1 cellular context compared by ENCODE assay signal in genomic region chr3:157094751-157095480, GRCh38.
TF ChIP-seq lines count a peak whose summit lies in the region.

No MANE protein-coding gene starts in this region.

TF ChIP-seq in HepG2, 621 proteins besides CTCF, POLR2A, EP300 and RAD21 (continued from another document and continues in another):
- TF ChIP-seq RBAK (CRISPR knock-in tag; IDR thresholded peaks at IDR 0.05) (no peak), ZNF747 (CRISPR knock-in tag; IDR thresholded peaks at IDR 0.05; ENCODE audit: borderline replicate concordance) (no peak), TGIF2 (CRISPR knock-in tag; IDR thresholded peaks at IDR 0.05) (0 out of 2 replicates have a peak, but pooled peaks have one; percentile 30), ZNF383 (CRISPR knock-in tag; IDR thresholded peaks at IDR 0.05; ENCODE audit: borderline replicate concordance) (no peak), ZNF451 (CRISPR knock-in tag; IDR thresholded peaks at IDR 0.05) (no peak), ZNF790 (CRISPR knock-in tag; IDR thresholded peaks at IDR 0.05; ENCODE audit: borderline replicate concordance) (no peak), FOXK2 (IDR thresholded peaks at IDR 0.05) (no peak), THAP9 (CRISPR knock-in tag; IDR thresholded peaks at IDR 0.05; ENCODE audit: borderline replicate concordance) (0 out of 2 replicates have a peak, but pooled peaks have one; percentile 24), ZNF30 (CRISPR knock-in tag; IDR thresholded peaks at IDR 0.05) (no peak), ZNF235 (CRISPR knock-in tag; IDR thresholded peaks at IDR 0.05; ENCODE audit: borderline replicate concordance) (no peak), ZNF121 (CRISPR knock-in tag; IDR thresholded peaks at IDR 0.05) (no peak), ATAD3A (CRISPR knock-in tag; IDR thresholded peaks at IDR 0.05) (no peak), ZBTB7B (CRISPR knock-in tag; IDR thresholded peaks at IDR 0.05) (no peak), SKI (IDR thresholded peaks at IDR 0.05; ENCODE audit: partially characterized antibody) (peak; percentile 64), ZNF513 (CRISPR knock-in tag; conservative IDR thresholded peaks at IDR 0.05) (no peak), ZNF703 (CRISPR knock-in tag; IDR thresholded peaks at IDR 0.05; ENCODE audit: borderline replicate concordance) (no peak), ZNF12 (CRISPR knock-in tag; IDR thresholded peaks at IDR 0.05) (peak; percentile 53; the same call in 1 of the 2 replicates), IRF2 (CRISPR knock-in tag; IDR thresholded peaks at IDR 0.05) (0 out of 2 replicates have a peak, but pooled peaks have one; percentile 41), ZBTB46 (CRISPR knock-in tag; IDR thresholded peaks at IDR 0.05; ENCODE audit: borderline replicate concordance) (no peak), ASH2L (IDR thresholded peaks at IDR 0.05; ENCODE audit: insufficient read length, low read depth, low read length) (no peak), SATB2 (CRISPR knock-in tag; IDR thresholded peaks at IDR 0.05) (no peak), MIXL1 (CRISPR knock-in tag; IDR thresholded peaks at IDR 0.05) (no peak; the same call in 1 of the 2 replicates), SOX13 (IDR thresholded peaks at IDR 0.05) (no peak), SOX13 (CRISPR knock-in tag; conservative IDR thresholded peaks at IDR 0.05 in 1 of 2, IDR thresholded peaks at IDR 0.05 in 1 of 2) (peak in 1 of 2 experiments; percentile 72; a peak in 2 of 4 replicates), SAP130 (CRISPR knock-in tag; IDR thresholded peaks at IDR 0.05; ENCODE audit: low read depth) (peak; percentile 85), ZMYM4 (CRISPR knock-in tag; IDR thresholded peaks at IDR 0.05) (peak; percentile 50; the same call in 1 of the 2 replicates), REL (CRISPR knock-in tag; conservative IDR thresholded peaks at IDR 0.05) (no peak), RXRB (CRISPR knock-in tag; IDR thresholded peaks at IDR 0.05; ENCODE audit: borderline replicate concordance) (peak; percentile 35; the same call in 1 of the 2 replicates), PRDM4 (CRISPR knock-in tag; IDR thresholded peaks at IDR 0.05; ENCODE audit: borderline replicate concordance) (no peak), ZKSCAN8 (CRISPR knock-in tag; IDR thresholded peaks at IDR 0.05; ENCODE audit: borderline replicate concordance) (peak; percentile 93)
- TF ChIP-seq, protein P1, sequence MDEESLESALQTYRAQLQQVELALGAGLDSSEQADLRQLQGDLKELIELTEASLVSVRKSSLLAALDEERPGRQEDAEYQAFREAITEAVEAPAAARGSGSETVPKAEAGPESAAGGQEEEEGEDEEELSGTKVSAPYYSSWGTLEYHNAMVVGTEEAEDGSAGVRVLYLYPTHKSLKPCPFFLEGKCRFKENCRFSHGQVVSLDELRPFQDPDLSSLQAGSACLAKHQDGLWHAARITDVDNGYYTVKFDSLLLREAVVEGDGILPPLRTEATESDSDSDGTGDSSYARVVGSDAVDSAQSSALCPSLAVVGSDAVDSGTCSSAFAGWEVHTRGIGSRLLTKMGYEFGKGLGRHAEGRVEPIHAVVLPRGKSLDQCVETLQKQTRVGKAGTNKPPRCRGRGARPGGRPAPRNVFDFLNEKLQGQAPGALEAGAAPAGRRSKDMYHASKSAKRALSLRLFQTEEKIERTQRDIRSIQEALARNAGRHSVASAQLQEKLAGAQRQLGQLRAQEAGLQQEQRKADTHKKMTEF (CRISPR knock-in tag; IDR thresholded peaks at IDR 0.05), result peak; percentile 55; the same call in 1 of the 2 replicates
- TF ChIP-seq, protein P2, sequence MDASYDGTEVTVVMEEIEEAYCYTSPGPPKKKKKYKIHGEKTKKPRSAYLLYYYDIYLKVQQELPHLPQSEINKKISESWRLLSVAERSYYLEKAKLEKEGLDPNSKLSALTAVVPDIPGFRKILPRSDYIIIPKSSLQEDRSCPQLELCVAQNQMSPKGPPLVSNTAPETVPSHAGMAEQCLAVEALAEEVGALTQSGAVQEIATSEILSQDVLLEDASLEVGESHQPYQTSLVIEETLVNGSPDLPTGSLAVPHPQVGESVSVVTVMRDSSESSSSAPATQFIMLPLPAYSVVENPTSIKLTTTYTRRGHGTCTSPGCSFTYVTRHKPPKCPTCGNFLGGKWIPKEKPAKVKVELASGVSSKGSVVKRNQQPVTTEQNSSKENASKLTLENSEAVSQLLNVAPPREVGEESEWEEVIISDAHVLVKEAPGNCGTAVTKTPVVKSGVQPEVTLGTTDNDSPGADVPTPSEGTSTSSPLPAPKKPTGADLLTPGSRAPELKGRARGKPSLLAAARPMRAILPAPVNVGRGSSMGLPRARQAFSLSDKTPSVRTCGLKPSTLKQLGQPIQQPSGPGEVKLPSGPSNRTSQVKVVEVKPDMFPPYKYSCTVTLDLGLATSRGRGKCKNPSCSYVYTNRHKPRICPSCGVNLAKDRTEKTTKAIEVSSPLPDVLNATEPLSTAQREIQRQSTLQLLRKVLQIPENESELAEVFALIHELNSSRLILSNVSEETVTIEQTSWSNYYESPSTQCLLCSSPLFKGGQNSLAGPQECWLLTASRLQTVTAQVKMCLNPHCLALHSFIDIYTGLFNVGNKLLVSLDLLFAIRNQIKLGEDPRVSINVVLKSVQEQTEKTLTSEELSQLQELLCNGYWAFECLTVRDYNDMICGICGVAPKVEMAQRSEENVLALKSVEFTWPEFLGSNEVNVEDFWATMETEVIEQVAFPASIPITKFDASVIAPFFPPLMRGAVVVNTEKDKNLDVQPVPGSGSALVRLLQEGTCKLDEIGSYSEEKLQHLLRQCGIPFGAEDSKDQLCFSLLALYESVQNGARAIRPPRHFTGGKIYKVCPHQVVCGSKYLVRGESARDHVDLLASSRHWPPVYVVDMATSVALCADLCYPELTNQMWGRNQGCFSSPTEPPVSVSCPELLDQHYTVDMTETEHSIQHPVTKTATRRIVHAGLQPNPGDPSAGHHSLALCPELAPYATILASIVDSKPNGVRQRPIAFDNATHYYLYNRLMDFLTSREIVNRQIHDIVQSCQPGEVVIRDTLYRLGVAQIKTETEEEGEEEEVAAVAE (CRISPR knock-in tag; IDR thresholded peaks at IDR 0.05; ENCODE audit: borderline replicate concordance), result 0 out of 2 replicates have a peak, but pooled peaks have one; percentile 26
- TF ChIP-seq, protein P3, sequence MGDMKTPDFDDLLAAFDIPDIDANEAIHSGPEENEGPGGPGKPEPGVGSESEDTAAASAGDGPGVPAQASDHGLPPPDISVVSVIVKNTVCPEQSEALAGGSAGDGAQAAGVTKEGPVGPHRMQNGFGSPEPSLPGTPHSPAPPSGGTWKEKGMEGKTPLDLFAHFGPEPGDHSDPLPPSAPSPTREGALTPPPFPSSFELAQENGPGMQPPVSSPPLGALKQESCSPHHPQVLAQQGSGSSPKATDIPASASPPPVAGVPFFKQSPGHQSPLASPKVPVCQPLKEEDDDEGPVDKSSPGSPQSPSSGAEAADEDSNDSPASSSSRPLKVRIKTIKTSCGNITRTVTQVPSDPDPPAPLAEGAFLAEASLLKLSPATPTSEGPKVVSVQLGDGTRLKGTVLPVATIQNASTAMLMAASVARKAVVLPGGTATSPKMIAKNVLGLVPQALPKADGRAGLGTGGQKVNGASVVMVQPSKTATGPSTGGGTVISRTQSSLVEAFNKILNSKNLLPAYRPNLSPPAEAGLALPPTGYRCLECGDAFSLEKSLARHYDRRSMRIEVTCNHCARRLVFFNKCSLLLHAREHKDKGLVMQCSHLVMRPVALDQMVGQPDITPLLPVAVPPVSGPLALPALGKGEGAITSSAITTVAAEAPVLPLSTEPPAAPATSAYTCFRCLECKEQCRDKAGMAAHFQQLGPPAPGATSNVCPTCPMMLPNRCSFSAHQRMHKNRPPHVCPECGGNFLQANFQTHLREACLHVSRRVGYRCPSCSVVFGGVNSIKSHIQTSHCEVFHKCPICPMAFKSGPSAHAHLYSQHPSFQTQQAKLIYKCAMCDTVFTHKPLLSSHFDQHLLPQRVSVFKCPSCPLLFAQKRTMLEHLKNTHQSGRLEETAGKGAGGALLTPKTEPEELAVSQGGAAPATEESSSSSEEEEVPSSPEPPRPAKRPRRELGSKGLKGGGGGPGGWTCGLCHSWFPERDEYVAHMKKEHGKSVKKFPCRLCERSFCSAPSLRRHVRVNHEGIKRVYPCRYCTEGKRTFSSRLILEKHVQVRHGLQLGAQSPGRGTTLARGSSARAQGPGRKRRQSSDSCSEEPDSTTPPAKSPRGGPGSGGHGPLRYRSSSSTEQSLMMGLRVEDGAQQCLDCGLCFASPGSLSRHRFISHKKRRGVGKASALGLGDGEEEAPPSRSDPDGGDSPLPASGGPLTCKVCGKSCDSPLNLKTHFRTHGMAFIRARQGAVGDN (CRISPR knock-in tag; IDR thresholded peaks at IDR 0.05), result no peak
- TF ChIP-seq, protein P4, sequence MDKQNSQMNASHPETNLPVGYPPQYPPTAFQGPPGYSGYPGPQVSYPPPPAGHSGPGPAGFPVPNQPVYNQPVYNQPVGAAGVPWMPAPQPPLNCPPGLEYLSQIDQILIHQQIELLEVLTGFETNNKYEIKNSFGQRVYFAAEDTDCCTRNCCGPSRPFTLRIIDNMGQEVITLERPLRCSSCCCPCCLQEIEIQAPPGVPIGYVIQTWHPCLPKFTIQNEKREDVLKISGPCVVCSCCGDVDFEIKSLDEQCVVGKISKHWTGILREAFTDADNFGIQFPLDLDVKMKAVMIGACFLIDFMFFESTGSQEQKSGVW (CRISPR knock-in tag; IDR thresholded peaks at IDR 0.05; ENCODE audit: borderline replicate concordance), result no peak
- TF ChIP-seq, protein P5, sequence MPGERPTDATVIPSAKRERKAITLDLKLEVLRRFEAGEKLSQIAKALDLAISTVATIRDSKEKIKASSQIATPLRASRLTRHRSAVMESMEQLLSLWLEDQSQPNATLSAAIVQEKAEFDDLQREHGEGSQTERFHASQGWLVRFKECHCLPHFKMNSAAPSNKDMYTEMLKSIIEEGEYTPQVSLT (CRISPR knock-in tag; IDR thresholded peaks at IDR 0.05; ENCODE audit: borderline replicate concordance, low read depth), result no peak
- TF ChIP-seq, protein P6, sequence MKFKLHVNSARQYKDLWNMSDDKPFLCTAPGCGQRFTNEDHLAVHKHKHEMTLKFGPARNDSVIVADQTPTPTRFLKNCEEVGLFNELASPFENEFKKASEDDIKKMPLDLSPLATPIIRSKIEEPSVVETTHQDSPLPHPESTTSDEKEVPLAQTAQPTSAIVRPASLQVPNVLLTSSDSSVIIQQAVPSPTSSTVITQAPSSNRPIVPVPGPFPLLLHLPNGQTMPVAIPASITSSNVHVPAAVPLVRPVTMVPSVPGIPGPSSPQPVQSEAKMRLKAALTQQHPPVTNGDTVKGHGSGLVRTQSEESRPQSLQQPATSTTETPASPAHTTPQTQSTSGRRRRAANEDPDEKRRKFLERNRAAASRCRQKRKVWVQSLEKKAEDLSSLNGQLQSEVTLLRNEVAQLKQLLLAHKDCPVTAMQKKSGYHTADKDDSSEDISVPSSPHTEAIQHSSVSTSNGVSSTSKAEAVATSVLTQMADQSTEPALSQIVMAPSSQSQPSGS (CRISPR knock-in tag; IDR thresholded peaks at IDR 0.05), result peak; percentile 55; the same call in 1 of the 2 replicates
